1 cellular context compared by ENCODE assay signal in the genomic region with DNA sequence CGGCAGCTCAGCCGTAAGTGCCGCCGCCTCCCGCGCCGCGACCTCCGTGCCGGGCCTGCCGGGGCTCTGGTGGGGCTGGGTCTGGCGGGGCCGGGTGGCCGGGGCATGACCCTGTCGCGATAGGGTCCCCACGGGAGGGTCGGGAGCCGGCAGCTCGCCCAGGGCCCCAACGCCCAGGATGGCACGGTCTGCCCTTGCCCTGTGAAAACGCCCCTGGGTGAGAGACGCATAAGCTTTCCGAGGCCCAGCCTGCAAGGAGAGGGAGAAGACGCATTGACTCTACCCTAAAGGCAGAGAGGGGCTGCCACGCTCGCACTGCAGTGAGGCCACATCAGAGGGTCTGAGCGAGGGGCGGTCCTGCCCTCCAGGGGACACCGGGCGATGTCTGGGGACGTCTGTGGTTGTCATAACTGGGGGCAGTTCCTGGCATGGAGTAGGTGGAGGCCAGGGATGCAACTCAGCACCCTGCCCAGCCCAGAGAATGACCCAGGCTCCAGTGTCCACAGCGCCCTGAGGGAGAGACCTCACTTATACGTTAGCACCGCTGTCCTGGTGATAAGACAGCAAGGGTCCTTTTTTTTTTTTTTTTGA.
TF ChIP-seq lines count a peak whose summit lies in the region.

No MANE protein-coding gene starts in this region.

TF ChIP-seq in endothelial cell of umbilical vein, 7 proteins besides CTCF, POLR2A, EP300 and RAD21:
- TF ChIP-seq, protein P1, sequence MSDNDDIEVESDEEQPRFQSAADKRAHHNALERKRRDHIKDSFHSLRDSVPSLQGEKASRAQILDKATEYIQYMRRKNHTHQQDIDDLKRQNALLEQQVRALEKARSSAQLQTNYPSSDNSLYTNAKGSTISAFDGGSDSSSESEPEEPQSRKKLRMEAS (IDR thresholded peaks at IDR 0.05; ENCODE audit: insufficient read depth, insufficient read length), result no peak
- no peak for TF ChIP-seq GATA2 (IDR thresholded peaks at IDR 0.05; ENCODE audit: insufficient read depth, insufficient read length, low read depth, low read length)
- no peak for TF ChIP-seq FOS (IDR thresholded peaks at IDR 0.05; ENCODE audit: borderline replicate concordance, insufficient read depth, low read length)
- TF ChIP-seq POLR2AphosphoS5 (IDR thresholded peaks at IDR 0.05; ENCODE audit: insufficient read depth, low read depth, low read length), result no peak
- no peak for TF ChIP-seq MYC (IDR thresholded peaks at IDR 0.05; ENCODE audit: low read depth, low read length)
- no peak for TF ChIP-seq EZH2 (IDR thresholded peaks at IDR 0.05; ENCODE audit: borderline replicate concordance, low read depth, low read length, severe bottlenecking)
- TF ChIP-seq JUN (IDR thresholded peaks at IDR 0.05; ENCODE audit: borderline replicate concordance, insufficient read depth, insufficient read length, low read depth), result no peak
